In genomic region chr16:85785927-85786326, GRCh38 we compare ENCODE assay signal across 19 cellular contexts.
"Had no signal": no experiment of that assay in that cellular context is flagged by ENCODE, and none has a peak within 500 bp of the region (broad histone marks: within the 10 kb centered on the region; RNA-seq: fewer than 3 reads in every experiment).

No MANE protein-coding gene starts in this region.

- H3K4me3 ChIP-seq: body of pancreas, cardiac muscle cell, gastroesophageal sphincter, spleen, thyroid gland had no signal

- H3K9me3 Mint-ChIP-seq: activated CD4-positive, alpha-beta memory T cell treated with anti-CD3 and anti-CD28 coated beads, Interleukin-2, amount 10 ng/mL, durations not matched to agents 7 days and 5 days; activated naive CD8-positive, alpha-beta T cell treated with anti-CD3 and anti-CD28 coated beads, Interleukin-2, amount 50 U/mL, for 24 hours; activated T-cell treated with anti-CD3 and anti-CD28 coated beads, Interleukin-2, amount 50 U/mL, for 72 hours; neural crest cell had no signal

- DNase-seq: activated CD4-positive, alpha-beta memory T cell treated with anti-CD3 and anti-CD28 coated beads, Interleukin-2, amount 10 ng/mL, durations not matched to agents 7 days and 5 days; activated CD4-positive, alpha-beta T cell treated with anti-CD3 and anti-CD28 coated beads for 48 hours; activated effector memory CD4-positive, alpha-beta T cell treated with anti-CD3 and anti-CD28 coated beads, Interleukin-2, amount 50 U/mL, for 16 hours; activated naive CD4-positive, alpha-beta T cell treated with anti-CD3 and anti-CD28 coated beads, Interleukin-2, amount 50 U/mL, for 16 hours; activated naive CD8-positive, alpha-beta T cell treated with anti-CD3 and anti-CD28 coated beads, Interleukin-2, amount 50 U/mL, for 24 hours; activated T-cell treated with anti-CD3 and anti-CD28 coated beads, Interleukin-2, amount 50 U/mL, for 72 hours; anterior cingulate cortex; body of pancreas; erythroblast; hypothalamus; retina; spleen; stimulated activated CD4-positive, alpha-beta T cell treated with anti-CD3 and anti-CD28 coated beads, Interleukin-4, amount 100 ng/mL, for 1 hour; stimulated activated naive CD4-positive, alpha-beta T cell treated with Interleukin-2 at 50 U/mL for 16 hours; substantia nigra had no signal

- H3K9me3 ChIP-seq: body of pancreas, gastroesophageal sphincter, spleen, thyroid gland had no signal

- H3K27ac ChIP-seq: body of pancreas, cardiac muscle cell, gastroesophageal sphincter, spleen had no signal

- H3K27ac Mint-ChIP-seq: activated CD4-positive, alpha-beta memory T cell treated with anti-CD3 and anti-CD28 coated beads, Interleukin-2, amount 10 ng/mL, durations not matched to agents 7 days and 5 days; activated naive CD8-positive, alpha-beta T cell treated with anti-CD3 and anti-CD28 coated beads, Interleukin-2, amount 50 U/mL, for 24 hours; activated T-cell treated with anti-CD3 and anti-CD28 coated beads, Interleukin-2, amount 50 U/mL, for 72 hours had no signal

- ATAC-seq: activated naive CD8-positive, alpha-beta T cell treated with anti-CD3 and anti-CD28 coated beads, Interleukin-2, amount 50 U/mL, for 24 hours; activated T-cell treated with anti-CD3 and anti-CD28 coated beads, Interleukin-2, amount 50 U/mL, for 72 hours; body of pancreas; gastroesophageal sphincter had no signal

- H3K4me3 Mint-ChIP-seq: activated CD4-positive, alpha-beta memory T cell treated with anti-CD3 and anti-CD28 coated beads, Interleukin-2, amount 10 ng/mL, durations not matched to agents 7 days and 5 days; activated naive CD8-positive, alpha-beta T cell treated with anti-CD3 and anti-CD28 coated beads, Interleukin-2, amount 50 U/mL, for 24 hours; activated T-cell treated with anti-CD3 and anti-CD28 coated beads, Interleukin-2, amount 50 U/mL, for 72 hours; neural crest cell had no signal

- H3K27me3 ChIP-seq: body of pancreas, cardiac muscle cell, gastroesophageal sphincter, spleen, thyroid gland had no signal

- H3K4me1 Mint-ChIP-seq: activated CD4-positive, alpha-beta memory T cell treated with anti-CD3 and anti-CD28 coated beads, Interleukin-2, amount 10 ng/mL, durations not matched to agents 7 days and 5 days; neural crest cell had no signal

- H3K27me3 Mint-ChIP-seq: activated CD4-positive, alpha-beta memory T cell treated with anti-CD3 and anti-CD28 coated beads, Interleukin-2, amount 10 ng/mL, durations not matched to agents 7 days and 5 days; activated naive CD8-positive, alpha-beta T cell treated with anti-CD3 and anti-CD28 coated beads, Interleukin-2, amount 50 U/mL, for 24 hours had no signal
